ENCODE assay signal across 8 cellular contexts in genomic region chr17:81832608-81833159, GRCh38. TPM values are rescaled to one million over a fixed set of nuclear protein-coding genes. Genes with fewer than 3 reads are reported as not detected.
DNase-seq lines count a peak whose midpoint lies in the region; ATAC-seq and TF ChIP-seq lines count a peak whose summit lies in the region.

No MANE protein-coding gene starts in this region.

- POLR2A ChIA-PET in Caco-2 (lab: Charles Lee), result interaction anchor here (0.5 to 1.9 kb wide), 9 partner anchors 26 to 198 kb away, joined by 3 to 12 read pairs (median 5); partner anchors contain the start of genes ARL16, HGS, MRPL12 and P4HB

- H3K4me1 ChIP-seq in Caco-2 (peaks cover 24% of the 10 kb centered on the region), heart right ventricle (peaks cover 12 to 37% (median 28%) of the 10 kb centered on the region in 9 donors)

- intact Hi-C loops in Caco-2 (cut with micrococcal nuclease; ENCODE audit: unreplicated experiment), result loop anchor here (1.0 kb wide), 1 partner anchor 28 kb away; the partner anchor contains the start of gene P4HB
- intact Hi-C loops in heart right ventricle (cut with DNase I), result loop anchor here in 1 of 10 donors (5.0 kb wide), 1 partner anchor 40 kb away; the partner anchor contains the start of gene ARHGDIA

- peak overlapping the region; percentile 72 to 96 (median 92) for H3K27ac ChIP-seq in heart right ventricle

- peaks cover 21% of the 10 kb centered on the region for H3K36me3 Mint-ChIP-seq in Caco-2 (ENCODE audit: insufficient read depth, unreplicated experiment)

- H3K9me3 Mint-ChIP-seq in Caco-2 (ENCODE audit: unreplicated experiment), result no peaks in the 10 kb centered on the region

- peak overlapping the region; percentile 90 for H3K4me3 Mint-ChIP-seq in Caco-2 (ENCODE audit: unreplicated experiment)

- H3K27me3 Mint-ChIP-seq in Caco-2 (ENCODE audit: insufficient read depth, unreplicated experiment), result no peaks in the 10 kb centered on the region

- H3K9me3 ChIP-seq in Caco-2 (no peaks in the 10 kb centered on the region), heart right ventricle (no peaks in the 10 kb centered on the region)

- H3K36me3 ChIP-seq in Caco-2 (ENCODE audit: control insufficient read depth, insufficient read depth, low read length), result no peaks in the 10 kb centered on the region; the same call in 1 of the 2 replicates
- peaks cover 0 to 5% (median 0%) of the 10 kb centered on the region in 9 donors for H3K36me3 ChIP-seq in heart right ventricle

- CTCF ChIA-PET in Caco-2 (lab: Charles Lee), result interaction anchor here (1.1 to 1.5 kb wide), 2 partner anchors 10 to 127 kb away, joined by 3 to 5 read pairs; no protein-coding TSS in a partner anchor

- H3K27me3 ChIP-seq in Caco-2 (replicated peaks; ENCODE audit: control insufficient read depth, insufficient read depth, low read length) (no peaks in the 10 kb centered on the region), heart right ventricle (no peaks in the 10 kb centered on the region)

- ATAC-seq in GM21529 (IDR thresholded peaks at IDR 0.05; ENCODE audit: unreplicated experiment) (peak; percentile 28), heart right ventricle (peak in 7 of 8 donors; percentile 12 to 66 (median 31))

- peaks cover 22% of the 10 kb centered on the region for H3K4me1 Mint-ChIP-seq in Caco-2 (ENCODE audit: low read depth, unreplicated experiment)

- DNase-seq in Caco-2 (no peak), LNCaP clone FGC (ENCODE audit: low read depth) (no peak), heart right ventricle (no peak), retinal pigment epithelial cell (ENCODE audit: low read depth) (no peak), cerebellar cortex (ENCODE audit: low spot score) (no peak), NCI-H774 (lab: John Stamatoyannopoulos, UW) (no peak)
- peak; percentile 41 for DNase-seq in activated T-helper 9 cell treated with anti-CD3 and anti-CD28 coated beads, Interleukin-2, amount 50 U/mL, for 16 hours (ENCODE audit: low read depth)

- TF ChIP-seq CTCF in Caco-2 (IDR thresholded peaks at IDR 0.05; ENCODE audit: insufficient read depth in 1 of 2, low read depth in 1 of 2, low read length in 1 of 2, severe bottlenecking in 1 of 2, unreplicated experiment in 1 of 2) (no peak), LNCaP clone FGC (IDR thresholded peaks at IDR 0.05; ENCODE audit: control insufficient read depth, extremely low read depth, insufficient read depth) (no peak), heart right ventricle (IDR thresholded peaks at IDR 0.05) (no peak), retinal pigment epithelial cell (conservative IDR thresholded peaks at IDR 0.05; ENCODE audit: low read depth, low read length) (no peak)

- WGBS in heart right ventricle, 2 donors, result 0 to 1% methylated on average over 42 to 65 of the region's 65 CpGs

- BruUV-seq in Caco-2 (replicated peaks; lab: Mats Ljungman, UMichigan), result no TSS peak

- peak overlapping the region; percentile 82 for H3K27ac Mint-ChIP-seq in Caco-2 (ENCODE audit: unreplicated experiment)

- H3K4me3 ChIP-seq in Caco-2 (ENCODE audit: low read depth, low read length) (peak overlapping the region; percentile 85), LNCaP clone FGC (ENCODE audit: low read depth, low read length) (peak overlapping the region; percentile 70), heart right ventricle (peak overlapping the region; percentile 61 to 94 (median 89)), retinal pigment epithelial cell (ENCODE audit: low read length) (peak overlapping the region; percentile 71)

RNA-seq across cellular contexts. Expression of gene MCRIP1, which starts 0.4 kb away (rescaled TPM):
- 59.7 and 60.0 TPM in 2 replicates for total RNA-seq in Caco-2 (2022)
- total RNA-seq in heart right ventricle, result 100 to 1,000 TPM in 2 of 10 donors, 10 to 100 TPM in 8; 75.1 to 105 (median 88.8) TPM
- polyA plus RNA-seq in heart right ventricle, result 100 to 1,000 TPM; 199 to 239 TPM

RNA-seq across cellular contexts. Expression of gene PPP1R27, which starts 2.2 kb away (rescaled TPM):
- total RNA-seq in Caco-2 (2022) (0.93 TPM in 1 of 2 replicates, not detected in the other), heart right ventricle (under 1 TPM in 1 of 10 donors, not detected in 9; 0.31 TPM)
- polyA plus RNA-seq in heart right ventricle, result under 1 TPM in 1 of 2 donors, not detected in 1; 0.14 TPM

RNA-seq across cellular contexts. Expression of gene P4HB, which starts 27.7 kb away (rescaled TPM):
- total RNA-seq in Caco-2 (2022), result 895 and 958 TPM in 2 replicates
- total RNA-seq in heart right ventricle, result 100 to 1,000 TPM; 244 to 801 (median 332) TPM
- polyA plus RNA-seq in heart right ventricle, result 100 to 1,000 TPM; 284 to 536 TPM

RNA-seq across cellular contexts. Expression of gene GCGR, which starts 28.7 kb away (rescaled TPM):
- total RNA-seq in Caco-2 (2022) (0.91 and 1.0 TPM in 2 replicates), heart right ventricle (not detected)
- under 1 TPM in 1 of 2 donors, not detected in 1; 0.03 TPM for polyA plus RNA-seq in heart right ventricle

RNA-seq across cellular contexts. Expression of gene ARHGDIA, which starts 38.5 kb away (rescaled TPM):
- 253 and 292 TPM in 2 replicates for total RNA-seq in Caco-2 (2022)
- 100 to 1,000 TPM in 7 of 10 donors, 10 to 100 TPM in 3; 89.9 to 263 (median 110) TPM for total RNA-seq in heart right ventricle
- polyA plus RNA-seq in heart right ventricle, result 100 to 1,000 TPM in 1 of 2 donors, 10 to 100 TPM in 1; 97.2 to 251 TPM
